Comparison of ENCODE assay signal across 1 cellular context in the genomic region with DNA sequence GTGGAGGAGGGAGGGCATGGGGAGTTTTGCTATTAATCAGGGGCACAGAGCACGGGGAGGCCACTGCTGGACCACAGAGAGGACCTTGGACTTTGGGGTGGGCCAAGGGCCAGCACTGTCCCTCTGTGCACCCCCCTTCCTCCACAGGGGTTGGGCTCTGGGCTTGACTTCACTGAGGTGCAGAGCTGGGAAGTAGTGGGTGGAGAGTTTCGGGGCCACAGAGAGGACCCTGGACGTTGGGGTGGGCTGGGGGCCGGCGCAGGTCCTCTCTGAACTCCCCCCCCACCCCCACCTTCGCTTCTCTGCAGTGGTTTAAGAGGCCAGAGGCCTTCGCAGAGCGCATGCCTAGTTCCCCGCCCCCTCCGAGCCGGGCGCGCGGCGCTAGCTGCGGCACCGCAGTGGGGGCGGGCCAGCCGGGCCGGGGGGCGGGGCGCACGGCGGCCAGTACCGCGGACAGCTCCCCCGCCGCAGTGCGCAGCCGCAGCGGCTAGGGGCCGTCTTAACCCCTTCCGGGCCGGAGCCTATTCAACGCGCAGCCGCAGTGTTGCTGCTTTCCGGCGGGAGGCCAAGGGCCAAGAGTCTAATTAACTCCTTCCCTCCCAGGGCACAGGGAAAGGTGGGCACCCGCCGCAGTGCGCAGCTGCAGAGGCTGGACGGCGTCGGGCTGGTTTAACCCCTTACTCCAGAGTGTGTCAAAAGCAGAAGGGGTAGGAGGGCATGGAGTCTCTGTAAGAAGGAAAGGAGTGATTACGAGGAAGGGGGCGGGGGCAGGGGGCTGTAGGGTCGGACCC.
TF ChIP-seq lines count a peak whose summit lies in the region.

No MANE protein-coding gene starts in this region.

TF ChIP-seq in endothelial cell of umbilical vein, 7 proteins besides CTCF, POLR2A, EP300 and RAD21:
- TF ChIP-seq FOS (IDR thresholded peaks at IDR 0.05; ENCODE audit: borderline replicate concordance, insufficient read depth, low read length) (no peak), POLR2AphosphoS5 (IDR thresholded peaks at IDR 0.05; ENCODE audit: insufficient read depth, low read depth, low read length) (peak; percentile 46)
TF ChIP-seq in endothelial cell of umbilical vein: peak in this region for 1.
